ENCODE assay signal across 12 cellular contexts in genomic region chr22:48782817-48783511, GRCh38.
A peak's percentile ranks its signal among the peaks of the same experiment; 100 is the strongest.
DNase-seq lines count a peak whose midpoint lies in the region; ATAC-seq and TF ChIP-seq lines count a peak whose summit lies in the region.
"Had no signal": no experiment of that assay in that cellular context is flagged by ENCODE, and none has a peak within 500 bp of the region (broad histone marks: within the 10 kb centered on the region; RNA-seq: fewer than 3 reads in every experiment).

No MANE protein-coding gene starts in this region.

- H3K4me2 ChIP-seq in GM23248 (ENCODE audit: unreplicated experiment): no peak overlapping the region

- no peak overlapping the region for H3K9ac ChIP-seq in GM23248

- H3K27ac ChIP-seq in spleen (no peak overlapping the region), GM23248 (no peak overlapping the region)

- H3K9me3 Mint-ChIP-seq in activated CD8-positive, alpha-beta T cell treated with anti-CD3 and anti-CD28 coated beads, Interleukin-2, amount 10 ng/mL, durations not matched to agents 7 days and 5 days (ENCODE audit: insufficient read depth): peaks cover 4% of the 10 kb centered on the region
- H3K9me3 Mint-ChIP-seq in nephron: peaks cover 7% of the 10 kb centered on the region

- TF ChIP-seq POLR2A in NB4 (IDR thresholded peaks at IDR 0.05; ENCODE audit: extremely low read depth, insufficient read length): no peak
- no peak for TF ChIP-seq POLR2A in spleen (IDR thresholded peaks at IDR 0.05)

- in situ Hi-C loops in GM23248 (cut with MboI): no loop called here

- H2AFZ ChIP-seq in GM23248: no peak overlapping the region

- intact Hi-C loops in spleen (cut with DNase I; ENCODE audit: low total_unique reads): no loop called here

- ATAC-seq in activated CD8-positive, alpha-beta T cell treated with anti-CD3 and anti-CD28 coated beads, Interleukin-2, amount 10 ng/mL, durations not matched to agents 7 days and 5 days: no peak
- ATAC-seq: left ventricle myocardium superior had no signal

- CTCF ChIA-PET in activated CD8-positive, alpha-beta T cell treated with anti-CD3 and anti-CD28 coated beads, Interleukin-2, amount 10 ng/mL, durations not matched to agents 7 days and 5 days (lab: Charles Lee): interaction anchor here (0.9 kb wide), 1 partner anchor 851 kb away, joined by 3 read pairs; no protein-coding TSS in a partner anchor

- no peaks in the 10 kb centered on the region for H3F3A ChIP-seq in GM23248 (ENCODE audit: insufficient read depth)

- H3K27me3 Mint-ChIP-seq in activated CD8-positive, alpha-beta T cell treated with anti-CD3 and anti-CD28 coated beads, Interleukin-2, amount 10 ng/mL, durations not matched to agents 7 days and 5 days (ENCODE audit: low read depth): no peaks in the 10 kb centered on the region
- peaks cover 16% of the 10 kb centered on the region for H3K27me3 Mint-ChIP-seq in nephron (ENCODE audit: low read depth)

- H3K79me2 ChIP-seq in GM23248 (ENCODE audit: insufficient read depth): no peaks in the 10 kb centered on the region

- no peak overlapping the region for H3K27ac Mint-ChIP-seq in activated CD8-positive, alpha-beta T cell treated with anti-CD3 and anti-CD28 coated beads, Interleukin-2, amount 10 ng/mL, durations not matched to agents 7 days and 5 days
- H3K27ac Mint-ChIP-seq in nephron: no peak overlapping the region

- 43 to 56% (median 46%) methylated on average over 14 to 16 of the region's 16 CpGs for WGBS in spleen, 5 donors
- 23 to 26% methylated on average over 16 of the region's 16 CpGs for WGBS in GM23248 (ENCODE audit: low coverage in 1 of 2, low lambda C conversion rate in 2 of 2, missing lambda C conversion rate in 2 of 2), 2 experiments

- no peaks in the 10 kb centered on the region for H3K4me1 ChIP-seq in spleen
- H3K4me1 ChIP-seq in GM23248 (ENCODE audit: insufficient read depth): no peaks in the 10 kb centered on the region

- DNase-seq in DMS 273 (lab: John Stamatoyannopoulos, UW; ENCODE audit: unreplicated experiment) (peak; percentile 68), DMS 273 treated with DMSO at 0.1 percent for 48 hours (lab: John Stamatoyannopoulos, UW) (no peak), NB4 (ENCODE audit: low read depth) (peak; percentile 21), cortex of kidney (lab: John Stamatoyannopoulos, UW) (no peak), spleen (no peak), GM23248 (no peak)
- DNase-seq in activated CD8-positive, alpha-beta T cell treated with anti-CD3 and anti-CD28 coated beads, Interleukin-2, amount 10 ng/mL, durations not matched to agents 7 days and 5 days: peak; percentile 12
- DNase-seq: 8988T, foreskin fibroblast, Kasumi-1, left ventricle myocardium superior had no signal

- no peak overlapping the region for H3K4me3 ChIP-seq in NB4 (ENCODE audit: low read depth, low read length)
- H3K4me3 ChIP-seq in spleen: no peak overlapping the region
- no peak overlapping the region for H3K4me3 ChIP-seq in GM23248

- peaks cover 0 to 30% (median 0%) of the 10 kb centered on the region in 7 donors for H3K27me3 ChIP-seq in spleen (replicated peaks in 1 of 7)
- H3K27me3 ChIP-seq in GM23248 (replicated peaks; ENCODE audit: insufficient read depth): no peaks in the 10 kb centered on the region

- POLR2A ChIA-PET in activated CD8-positive, alpha-beta T cell treated with anti-CD3 and anti-CD28 coated beads, Interleukin-2, amount 10 ng/mL, durations not matched to agents 7 days and 5 days (lab: Charles Lee): no interaction called here

- H3K36me3 ChIP-seq in spleen (no peaks in the 10 kb centered on the region), GM23248 (ENCODE audit: low read depth) (no peaks in the 10 kb centered on the region)

- H3K4me1 Mint-ChIP-seq in activated CD8-positive, alpha-beta T cell treated with anti-CD3 and anti-CD28 coated beads, Interleukin-2, amount 10 ng/mL, durations not matched to agents 7 days and 5 days (ENCODE audit: low read depth): no peaks in the 10 kb centered on the region
- no peaks in the 10 kb centered on the region for H3K4me1 Mint-ChIP-seq in nephron

- TF ChIP-seq CTCF in NB4 (IDR thresholded peaks at IDR 0.05; ENCODE audit: low read depth, low read length) (peak; percentile 58), nephron (IDR thresholded peaks at IDR 0.05; ENCODE audit: unreplicated experiment in 3 of 3) (peak; percentile 12 to 33 (median 18)), spleen (IDR thresholded peaks at IDR 0.05 in 8 of 11, conservative IDR thresholded peaks at IDR 0.05 in 3 of 11) (no peak)

- H3K4me3 Mint-ChIP-seq in activated CD8-positive, alpha-beta T cell treated with anti-CD3 and anti-CD28 coated beads, Interleukin-2, amount 10 ng/mL, durations not matched to agents 7 days and 5 days: no peak overlapping the region
- H3K4me3 Mint-ChIP-seq in nephron: no peak overlapping the region

- no peaks in the 10 kb centered on the region for H4K20me1 ChIP-seq in GM23248 (ENCODE audit: insufficient read depth)

- H3K9me3 ChIP-seq in spleen (peaks cover 0 to 8% (median 0%) of the 10 kb centered on the region in 8 donors), GM23248 (ENCODE audit: low read depth) (no peaks in the 10 kb centered on the region)

- H3K36me3 Mint-ChIP-seq in activated CD8-positive, alpha-beta T cell treated with anti-CD3 and anti-CD28 coated beads, Interleukin-2, amount 10 ng/mL, durations not matched to agents 7 days and 5 days (ENCODE audit: low read depth): no peaks in the 10 kb centered on the region
- H3K36me3 Mint-ChIP-seq in nephron (ENCODE audit: low read depth): no peaks in the 10 kb centered on the region

- no peaks in the 10 kb centered on the region for H3K9me2 ChIP-seq in GM23248 (ENCODE audit: insufficient read depth)

Comparison
In these comparisons a context has a peak if more than half of its experiments do, and no peak if none do; other contexts are left out.
1. DNase-seq: peak in DMS 273 (single experiment), NB4 (single experiment) and activated CD8-positive, alpha-beta T cell treated with anti-CD3 and anti-CD28 coated beads, Interleukin-2, amount 10 ng/mL, durations not matched to agents 7 days and 5 days (single experiment); none in DMS 273 treated with DMSO at 0.1 percent for 48 hours (single experiment), cortex of kidney (single experiment), spleen (single experiment) and GM23248 (single experiment).
2. CTCF ChIP-seq: peak in NB4 (single experiment) and nephron (3 of 3); none in spleen (0 of 11).